Comparison of ENCODE assay signal across 1 cellular context in the genomic region with DNA sequence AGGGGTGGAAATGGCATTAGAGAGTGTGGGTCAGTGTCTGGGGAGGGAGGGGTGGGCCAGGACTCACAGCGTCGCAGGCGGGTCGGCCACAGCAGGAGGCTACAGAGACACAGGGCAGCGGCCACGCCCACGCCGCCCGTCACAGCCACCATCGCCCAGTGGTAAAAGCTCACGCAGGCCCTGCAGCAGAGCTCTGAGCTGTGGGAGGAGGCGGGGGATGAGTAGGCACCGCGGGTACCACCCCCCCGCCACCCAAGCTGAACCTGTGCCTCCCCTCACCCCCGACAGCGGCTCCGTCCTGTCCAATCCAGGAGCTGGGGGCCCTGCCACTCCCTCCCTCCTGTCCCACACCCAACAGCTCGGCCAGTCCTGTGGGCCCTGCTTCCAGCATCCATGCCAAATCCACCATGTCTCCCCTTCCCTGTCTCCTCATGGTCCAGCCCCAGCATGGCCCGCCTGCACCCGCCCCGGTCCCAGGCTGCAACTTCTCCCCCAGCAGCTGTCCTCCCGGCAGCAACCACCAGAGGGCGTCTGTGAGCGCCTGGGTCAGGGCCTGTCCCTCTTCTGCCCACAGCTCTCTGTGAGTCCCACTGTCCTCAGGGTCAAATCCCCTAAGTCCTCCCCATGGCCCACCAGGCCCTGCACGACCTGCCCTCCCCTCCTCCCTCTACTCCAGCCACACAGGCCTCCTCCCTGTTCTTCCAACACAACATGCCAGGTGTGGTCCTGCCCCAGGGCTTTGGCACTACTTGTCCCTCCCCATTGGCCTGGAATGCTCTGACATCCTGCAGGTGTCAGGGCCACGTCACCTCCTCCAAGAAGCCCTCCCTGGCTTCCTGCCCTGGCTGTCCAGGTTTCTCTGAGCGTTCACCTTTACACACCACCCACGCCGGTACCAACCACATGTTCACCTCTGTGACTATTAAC.
TF ChIP-seq lines count a peak whose summit lies in the region.

No MANE protein-coding gene starts in this region.

TF ChIP-seq in HEK293, 187 proteins besides CTCF, POLR2A, EP300 and RAD21 (continued from another document):
- TF ChIP-seq ZNF76 (tag by site-specific recombination; IDR thresholded peaks at IDR 0.05; ENCODE audit: borderline replicate concordance, low read depth), result 0 out of 2 replicates have a peak, but pooled peaks have one; percentile 35
- TF ChIP-seq ZNF311 (tag by site-specific recombination; IDR thresholded peaks at IDR 0.05; ENCODE audit: borderline replicate concordance), result no peak
- TF ChIP-seq, protein P1, sequence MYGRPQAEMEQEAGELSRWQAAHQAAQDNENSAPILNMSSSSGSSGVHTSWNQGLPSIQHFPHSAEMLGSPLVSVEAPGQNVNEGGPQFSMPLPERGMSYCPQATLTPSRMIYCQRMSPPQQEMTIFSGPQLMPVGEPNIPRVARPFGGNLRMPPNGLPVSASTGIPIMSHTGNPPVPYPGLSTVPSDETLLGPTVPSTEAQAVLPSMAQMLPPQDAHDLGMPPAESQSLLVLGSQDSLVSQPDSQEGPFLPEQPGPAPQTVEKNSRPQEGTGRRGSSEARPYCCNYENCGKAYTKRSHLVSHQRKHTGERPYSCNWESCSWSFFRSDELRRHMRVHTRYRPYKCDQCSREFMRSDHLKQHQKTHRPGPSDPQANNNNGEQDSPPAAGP (tag by site-specific recombination; IDR thresholded peaks at IDR 0.05), result peak; percentile 23
- no peak for TF ChIP-seq ZNF324 (tag by site-specific recombination; IDR thresholded peaks at IDR 0.05)
- no peak for TF ChIP-seq GLI4 (tag by site-specific recombination; IDR thresholded peaks at IDR 0.05)
- no peak for TF ChIP-seq ZFP3 (tag by site-specific recombination; IDR thresholded peaks at IDR 0.05; ENCODE audit: low read depth)
- TF ChIP-seq, protein P2, sequence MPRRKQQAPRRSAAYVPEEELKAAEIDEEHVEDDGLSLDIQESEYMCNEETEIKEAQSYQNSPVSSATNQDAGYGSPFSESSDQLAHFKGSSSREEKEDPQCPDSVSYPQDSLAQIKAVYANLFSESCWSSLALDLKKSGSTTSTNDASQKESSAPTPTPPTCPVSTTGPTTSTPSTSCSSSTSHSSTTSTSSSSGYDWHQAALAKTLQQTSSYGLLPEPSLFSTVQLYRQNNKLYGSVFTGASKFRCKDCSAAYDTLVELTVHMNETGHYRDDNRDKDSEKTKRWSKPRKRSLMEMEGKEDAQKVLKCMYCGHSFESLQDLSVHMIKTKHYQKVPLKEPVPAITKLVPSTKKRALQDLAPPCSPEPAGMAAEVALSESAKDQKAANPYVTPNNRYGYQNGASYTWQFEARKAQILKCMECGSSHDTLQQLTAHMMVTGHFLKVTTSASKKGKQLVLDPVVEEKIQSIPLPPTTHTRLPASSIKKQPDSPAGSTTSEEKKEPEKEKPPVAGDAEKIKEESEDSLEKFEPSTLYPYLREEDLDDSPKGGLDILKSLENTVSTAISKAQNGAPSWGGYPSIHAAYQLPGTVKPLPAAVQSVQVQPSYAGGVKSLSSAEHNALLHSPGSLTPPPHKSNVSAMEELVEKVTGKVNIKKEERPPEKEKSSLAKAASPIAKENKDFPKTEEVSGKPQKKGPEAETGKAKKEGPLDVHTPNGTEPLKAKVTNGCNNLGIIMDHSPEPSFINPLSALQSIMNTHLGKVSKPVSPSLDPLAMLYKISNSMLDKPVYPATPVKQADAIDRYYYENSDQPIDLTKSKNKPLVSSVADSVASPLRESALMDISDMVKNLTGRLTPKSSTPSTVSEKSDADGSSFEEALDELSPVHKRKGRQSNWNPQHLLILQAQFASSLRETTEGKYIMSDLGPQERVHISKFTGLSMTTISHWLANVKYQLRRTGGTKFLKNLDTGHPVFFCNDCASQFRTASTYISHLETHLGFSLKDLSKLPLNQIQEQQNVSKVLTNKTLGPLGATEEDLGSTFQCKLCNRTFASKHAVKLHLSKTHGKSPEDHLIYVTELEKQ (tag by site-specific recombination; IDR thresholded peaks at IDR 0.05; ENCODE audit: borderline replicate concordance), result no peak
- 0 out of 2 replicates have a peak, but pooled peaks have one; percentile 24 for TF ChIP-seq BCL11B (tag by site-specific recombination; IDR thresholded peaks at IDR 0.05; ENCODE audit: low read depth)
- TF ChIP-seq KLF9 (tag by site-specific recombination; IDR thresholded peaks at IDR 0.05; ENCODE audit: low read depth), result peak; percentile 32; the same call in 1 of the 2 replicates
- TF ChIP-seq, protein P3, sequence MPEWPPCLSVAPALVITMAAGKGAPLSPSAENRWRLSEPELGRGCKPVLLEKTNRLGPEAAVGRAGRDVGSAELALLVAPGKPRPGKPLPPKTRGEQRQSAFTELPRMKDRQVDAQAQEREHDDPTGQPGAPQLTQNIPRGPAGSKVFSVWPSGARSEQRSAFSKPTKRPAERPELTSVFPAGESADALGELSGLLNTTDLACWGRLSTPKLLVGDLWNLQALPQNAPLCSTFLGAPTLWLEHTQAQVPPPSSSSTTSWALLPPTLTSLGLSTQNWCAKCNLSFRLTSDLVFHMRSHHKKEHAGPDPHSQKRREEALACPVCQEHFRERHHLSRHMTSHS (tag by site-specific recombination; IDR thresholded peaks at IDR 0.05), result no peak
- TF ChIP-seq ZNF175 (tag by site-specific recombination; IDR thresholded peaks at IDR 0.05), result no peak
- no peak for TF ChIP-seq ZNF23 (tag by site-specific recombination; IDR thresholded peaks at IDR 0.05; ENCODE audit: borderline replicate concordance)
- TF ChIP-seq ZNF660 (tag by site-specific recombination; IDR thresholded peaks at IDR 0.05), result 0 out of 2 replicates have a peak, but pooled peaks have one; percentile 15
- no peak for TF ChIP-seq ZNF184 (tag by site-specific recombination; IDR thresholded peaks at IDR 0.05)
- no peak for TF ChIP-seq ZNF585B (tag by site-specific recombination; IDR thresholded peaks at IDR 0.05)
- TF ChIP-seq ZNF561 (tag by site-specific recombination; IDR thresholded peaks at IDR 0.05; ENCODE audit: borderline replicate concordance), result no peak
- TF ChIP-seq, protein P4, sequence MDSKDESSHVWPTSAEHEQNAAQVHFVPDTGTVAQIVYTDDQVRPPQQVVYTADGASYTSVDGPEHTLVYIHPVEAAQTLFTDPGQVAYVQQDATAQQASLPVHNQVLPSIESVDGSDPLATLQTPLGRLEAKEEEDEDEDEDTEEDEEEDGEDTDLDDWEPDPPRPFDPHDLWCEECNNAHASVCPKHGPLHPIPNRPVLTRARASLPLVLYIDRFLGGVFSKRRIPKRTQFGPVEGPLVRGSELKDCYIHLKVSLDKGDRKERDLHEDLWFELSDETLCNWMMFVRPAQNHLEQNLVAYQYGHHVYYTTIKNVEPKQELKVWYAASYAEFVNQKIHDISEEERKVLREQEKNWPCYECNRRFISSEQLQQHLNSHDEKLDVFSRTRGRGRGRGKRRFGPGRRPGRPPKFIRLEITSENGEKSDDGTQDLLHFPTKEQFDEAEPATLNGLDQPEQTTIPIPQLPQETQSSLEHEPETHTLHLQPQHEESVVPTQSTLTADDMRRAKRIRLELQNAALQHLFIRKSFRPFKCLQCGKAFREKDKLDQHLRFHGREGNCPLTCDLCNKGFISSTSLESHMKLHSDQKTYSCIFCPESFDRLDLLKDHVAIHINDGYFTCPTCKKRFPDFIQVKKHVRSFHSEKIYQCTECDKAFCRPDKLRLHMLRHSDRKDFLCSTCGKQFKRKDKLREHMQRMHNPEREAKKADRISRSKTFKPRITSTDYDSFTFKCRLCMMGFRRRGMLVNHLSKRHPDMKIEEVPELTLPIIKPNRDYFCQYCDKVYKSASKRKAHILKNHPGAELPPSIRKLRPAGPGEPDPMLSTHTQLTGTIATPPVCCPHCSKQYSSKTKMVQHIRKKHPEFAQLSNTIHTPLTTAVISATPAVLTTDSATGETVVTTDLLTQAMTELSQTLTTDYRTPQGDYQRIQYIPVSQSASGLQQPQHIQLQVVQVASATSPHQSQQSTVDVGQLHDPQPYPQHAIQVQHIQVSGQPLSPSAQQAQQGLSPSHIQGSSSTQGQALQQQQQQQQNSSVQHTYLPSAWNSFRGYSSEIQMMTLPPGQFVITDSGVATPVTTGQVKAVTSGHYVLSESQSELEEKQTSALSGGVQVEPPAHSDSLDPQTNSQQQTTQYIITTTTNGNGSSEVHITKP (tag by site-specific recombination; IDR thresholded peaks at IDR 0.05), result peak; percentile 94
- no peak for TF ChIP-seq OSR2 (tag by site-specific recombination; IDR thresholded peaks at IDR 0.05)
- TF ChIP-seq, protein P5, sequence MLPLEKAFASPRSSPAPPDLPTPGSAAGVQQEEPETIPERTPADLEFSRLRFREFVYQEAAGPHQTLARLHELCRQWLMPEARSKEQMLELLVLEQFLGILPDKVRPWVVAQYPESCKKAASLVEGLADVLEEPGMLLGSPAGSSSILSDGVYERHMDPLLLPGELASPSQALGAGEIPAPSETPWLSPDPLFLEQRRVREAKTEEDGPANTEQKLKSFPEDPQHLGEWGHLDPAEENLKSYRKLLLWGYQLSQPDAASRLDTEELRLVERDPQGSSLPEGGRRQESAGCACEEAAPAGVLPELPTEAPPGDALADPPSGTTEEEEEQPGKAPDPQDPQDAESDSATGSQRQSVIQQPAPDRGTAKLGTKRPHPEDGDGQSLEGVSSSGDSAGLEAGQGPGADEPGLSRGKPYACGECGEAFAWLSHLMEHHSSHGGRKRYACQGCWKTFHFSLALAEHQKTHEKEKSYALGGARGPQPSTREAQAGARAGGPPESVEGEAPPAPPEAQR (tag by site-specific recombination; IDR thresholded peaks at IDR 0.05), result no peak
- TF ChIP-seq ZXDB (tag by site-specific recombination; IDR thresholded peaks at IDR 0.05), result peak; percentile 49; the same call in 1 of the 2 replicates
- TF ChIP-seq ZNF394 (tag by site-specific recombination; IDR thresholded peaks at IDR 0.05; ENCODE audit: borderline replicate concordance), result no peak; the same call in 1 of the 2 replicates
- TF ChIP-seq, protein P6, sequence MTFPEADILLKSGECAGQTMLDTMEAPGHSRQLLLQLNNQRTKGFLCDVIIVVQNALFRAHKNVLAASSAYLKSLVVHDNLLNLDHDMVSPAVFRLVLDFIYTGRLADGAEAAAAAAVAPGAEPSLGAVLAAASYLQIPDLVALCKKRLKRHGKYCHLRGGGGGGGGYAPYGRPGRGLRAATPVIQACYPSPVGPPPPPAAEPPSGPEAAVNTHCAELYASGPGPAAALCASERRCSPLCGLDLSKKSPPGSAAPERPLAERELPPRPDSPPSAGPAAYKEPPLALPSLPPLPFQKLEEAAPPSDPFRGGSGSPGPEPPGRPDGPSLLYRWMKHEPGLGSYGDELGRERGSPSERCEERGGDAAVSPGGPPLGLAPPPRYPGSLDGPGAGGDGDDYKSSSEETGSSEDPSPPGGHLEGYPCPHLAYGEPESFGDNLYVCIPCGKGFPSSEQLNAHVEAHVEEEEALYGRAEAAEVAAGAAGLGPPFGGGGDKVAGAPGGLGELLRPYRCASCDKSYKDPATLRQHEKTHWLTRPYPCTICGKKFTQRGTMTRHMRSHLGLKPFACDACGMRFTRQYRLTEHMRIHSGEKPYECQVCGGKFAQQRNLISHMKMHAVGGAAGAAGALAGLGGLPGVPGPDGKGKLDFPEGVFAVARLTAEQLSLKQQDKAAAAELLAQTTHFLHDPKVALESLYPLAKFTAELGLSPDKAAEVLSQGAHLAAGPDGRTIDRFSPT (tag by site-specific recombination; IDR thresholded peaks at IDR 0.05), result 0 out of 2 replicates have a peak, but pooled peaks have one; percentile 12
- TF ChIP-seq ZNF19 (tag by site-specific recombination; IDR thresholded peaks at IDR 0.05; ENCODE audit: low read depth), result no peak
- no peak for TF ChIP-seq ZNF521 (tag by site-specific recombination; IDR thresholded peaks at IDR 0.05)
- TF ChIP-seq ZNF623 (tag by site-specific recombination; IDR thresholded peaks at IDR 0.05), result peak; percentile 87
- no peak for TF ChIP-seq ZNF548 (tag by site-specific recombination; IDR thresholded peaks at IDR 0.05)
- TF ChIP-seq, protein P7, sequence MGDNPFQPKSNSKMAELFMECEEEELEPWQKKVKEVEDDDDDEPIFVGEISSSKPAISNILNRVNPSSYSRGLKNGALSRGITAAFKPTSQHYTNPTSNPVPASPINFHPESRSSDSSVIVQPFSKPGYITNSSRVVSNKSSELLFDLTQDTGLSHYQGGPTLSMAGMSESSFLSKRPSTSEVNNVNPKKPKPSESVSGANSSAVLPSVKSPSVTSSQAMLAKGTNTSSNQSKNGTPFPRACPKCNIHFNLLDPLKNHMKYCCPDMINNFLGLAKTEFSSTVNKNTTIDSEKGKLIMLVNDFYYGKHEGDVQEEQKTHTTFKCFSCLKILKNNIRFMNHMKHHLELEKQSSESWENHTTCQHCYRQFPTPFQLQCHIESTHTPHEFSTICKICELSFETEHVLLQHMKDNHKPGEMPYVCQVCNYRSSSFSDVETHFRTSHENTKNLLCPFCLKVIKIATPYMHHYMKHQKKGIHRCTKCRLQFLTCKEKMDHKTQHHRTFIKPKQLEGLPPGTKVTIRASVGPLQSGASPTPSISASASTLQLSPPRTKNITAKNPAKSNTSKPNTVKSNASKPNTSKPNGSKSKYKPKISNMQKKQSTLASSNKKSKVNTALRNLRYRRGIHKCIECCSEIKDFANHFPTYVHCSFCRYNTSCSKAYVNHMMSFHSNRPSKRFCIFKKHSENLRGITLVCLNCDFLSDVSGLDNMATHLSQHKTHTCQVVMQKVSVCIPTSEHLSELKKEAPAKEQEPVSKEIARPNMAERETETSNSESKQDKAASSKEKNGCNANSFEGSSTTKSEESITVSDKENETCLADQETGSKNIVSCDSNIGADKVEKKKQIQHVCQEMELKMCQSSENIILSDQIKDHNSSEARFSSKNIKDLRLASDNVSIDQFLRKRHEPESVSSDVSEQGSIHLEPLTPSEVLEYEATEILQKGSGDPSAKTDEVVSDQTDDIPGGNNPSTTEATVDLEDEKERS (tag by site-specific recombination; IDR thresholded peaks at IDR 0.05), result no peak
- TF ChIP-seq, protein P8, sequence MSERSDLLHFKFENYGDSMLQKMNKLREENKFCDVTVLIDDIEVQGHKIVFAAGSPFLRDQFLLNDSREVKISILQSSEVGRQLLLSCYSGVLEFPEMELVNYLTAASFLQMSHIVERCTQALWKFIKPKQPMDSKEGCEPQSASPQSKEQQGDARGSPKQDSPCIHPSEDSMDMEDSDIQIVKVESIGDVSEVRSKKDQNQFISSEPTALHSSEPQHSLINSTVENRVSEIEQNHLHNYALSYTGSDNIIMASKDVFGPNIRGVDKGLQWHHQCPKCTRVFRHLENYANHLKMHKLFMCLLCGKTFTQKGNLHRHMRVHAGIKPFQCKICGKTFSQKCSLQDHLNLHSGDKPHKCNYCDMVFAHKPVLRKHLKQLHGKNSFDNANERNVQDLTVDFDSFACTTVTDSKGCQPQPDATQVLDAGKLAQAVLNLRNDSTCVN (tag by site-specific recombination; optimal IDR thresholded peaks at IDR 0.05), result no peak
- TF ChIP-seq ZNF596 (tag by site-specific recombination; IDR thresholded peaks at IDR 0.05), result no peak
- TF ChIP-seq KLF7 (tag by site-specific recombination; IDR thresholded peaks at IDR 0.05; ENCODE audit: borderline replicate concordance), result no peak
- TF ChIP-seq ZNF510 (tag by site-specific recombination; IDR thresholded peaks at IDR 0.05; ENCODE audit: insufficient replicate concordance), result no peak
- TF ChIP-seq ZFP41 (tag by site-specific recombination; IDR thresholded peaks at IDR 0.05; ENCODE audit: borderline replicate concordance), result no peak
- no peak for TF ChIP-seq ZNF560 (tag by site-specific recombination; IDR thresholded peaks at IDR 0.05; ENCODE audit: borderline replicate concordance)
- TF ChIP-seq ZNF555 (tag by site-specific recombination; conservative IDR thresholded peaks at IDR 0.05), result no peak
- TF ChIP-seq GLIS1 (tag by site-specific recombination; IDR thresholded peaks at IDR 0.05), result 0 out of 2 replicates have a peak, but pooled peaks have one; percentile 4
TF ChIP-seq in HEK293: peak in this region for 35.
